Comparison of ENCODE assay signal across 2 cellular contexts in genomic region chr21:29055080-29055479, GRCh38.
TF ChIP-seq lines count a peak whose summit lies in the region.

No MANE protein-coding gene starts in this region.

TF ChIP-seq in GM12891, 5 proteins besides CTCF, POLR2A, EP300 and RAD21:
- TF ChIP-seq POU2F2 (IDR thresholded peaks at IDR 0.05; ENCODE audit: low read depth, low read length) (no peak), PAX5 (IDR thresholded peaks at IDR 0.05; ENCODE audit: insufficient read depth, low read length, severe bottlenecking) (no peak), POLR2AphosphoS5 (IDR thresholded peaks at IDR 0.05; ENCODE audit: low read depth, low read length) (peak; percentile 22), SPI1 (IDR thresholded peaks at IDR 0.05; ENCODE audit: low read depth, low read length) (no peak), TAF1 (IDR thresholded peaks at IDR 0.05; ENCODE audit: low read depth, low read length) (no peak)

TF ChIP-seq in K562, 482 proteins besides CTCF, POLR2A, EP300 and RAD21:
- TF ChIP-seq POLR2B (IDR thresholded peaks at IDR 0.05; ENCODE audit: low read depth, partially characterized antibody) (peak; percentile 52), POLR2AphosphoS5 (IDR thresholded peaks at IDR 0.05; ENCODE audit: control insufficient read depth, insufficient read depth, low read depth, low read length) (0 out of 2 replicates have a peak, but pooled peaks have one; percentile 47), ZNF146 (CRISPR knock-in tag; IDR thresholded peaks at IDR 0.05; ENCODE audit: unreplicated experiment) (no peak), E2F8 (IDR thresholded peaks at IDR 0.05; ENCODE audit: low read depth, partially characterized antibody) (no peak), SRF (CRISPR knock-in tag; IDR thresholded peaks at IDR 0.05) (no peak), MYNN (IDR thresholded peaks at IDR 0.05) (no peak), MYNN (CRISPR knock-in tag; IDR thresholded peaks at IDR 0.05) (no peak), SUPT5H (IDR thresholded peaks at IDR 0.05) (0 out of 2 replicates have a peak, but pooled peaks have one; percentile 57), ZNF511 (CRISPR knock-in tag; IDR thresholded peaks at IDR 0.05) (no peak), NKRF (IDR thresholded peaks at IDR 0.05; ENCODE audit: borderline replicate concordance) (no peak)
